9 cellular contexts compared by ENCODE assay signal in genomic region chr17:65243838-65244237, GRCh38.
DNase-seq lines count a peak whose midpoint lies in the region; ATAC-seq and TF ChIP-seq lines count a peak whose summit lies in the region.
"Had no signal": no experiment of that assay in that cellular context is flagged by ENCODE, and none has a peak within 500 bp of the region (broad histone marks: within the 10 kb centered on the region; RNA-seq: fewer than 3 reads in every experiment).

No MANE protein-coding gene starts in this region.

- ATAC-seq in HG03025 (IDR thresholded peaks at IDR 0.05; ENCODE audit: low FRiP score, unreplicated experiment), result no peak

- no peak overlapping the region for H3K4me3 ChIP-seq in colonic mucosa
- H3K4me3 ChIP-seq: skin epidermis had no signal

- H3K27ac ChIP-seq in caudate nucleus (ENCODE audit: low read depth, low read length), result peak overlapping the region; percentile 56
- no peak overlapping the region for H3K27ac ChIP-seq in colonic mucosa

- H3K36me3 ChIP-seq in colonic mucosa, result no peaks in the 10 kb centered on the region

- H3K27me3 ChIP-seq in colonic mucosa, result no peaks in the 10 kb centered on the region

- TF ChIP-seq CTCF in colonic mucosa (IDR thresholded peaks at IDR 0.05), result no peak

- H3K9me3 ChIP-seq in colonic mucosa, result no peaks in the 10 kb centered on the region

- no peaks in the 10 kb centered on the region for H3K4me1 ChIP-seq in colonic mucosa

- intact Hi-C loops in colonic mucosa (cut with DNase I), result no loop called here

- DNase-seq in DMS79 treated with DMSO at 0.1 percent for 48 hours (lab: John Stamatoyannopoulos, UW) (peak; percentile 37), NCI-H1105 treated with DMSO at 0.1 percent for 48 hours (lab: John Stamatoyannopoulos, UW) (peak; percentile 56), caudate nucleus (lab: John Stamatoyannopoulos, UW) (peak in 38 of 61 donors; percentile 5 to 82 (median 38)), midbrain (lab: John Stamatoyannopoulos, UW) (peak; percentile 44), colonic mucosa (no peak), NCI-H187 treated with DMSO at 0.1 percent for 48 hours (lab: John Stamatoyannopoulos, UW) (no peak)
- DNase-seq in activated naive CD4-positive, alpha-beta T cell treated with anti-CD3 and anti-CD28 coated beads, Interleukin-2, amount 50 U/mL, for 16 hours, result no peak

- no peak overlapping the region for H3K9ac ChIP-seq in colonic mucosa (ENCODE audit: low read depth in 2 of 2, low read length in 2 of 2)

Comparison
In these comparisons a context has a peak if more than half of its experiments do, and no peak if none do; other contexts are left out.
1. DNase-seq: peak in DMS79 treated with DMSO at 0.1 percent for 48 hours (single experiment), NCI-H1105 treated with DMSO at 0.1 percent for 48 hours (single experiment), caudate nucleus (38 of 61) and midbrain (single experiment); none in colonic mucosa (single experiment), activated naive CD4-positive, alpha-beta T cell treated with anti-CD3 and anti-CD28 coated beads, Interleukin-2, amount 50 U/mL, for 16 hours (single experiment) and NCI-H187 treated with DMSO at 0.1 percent for 48 hours (single experiment).